In the genomic region with DNA sequence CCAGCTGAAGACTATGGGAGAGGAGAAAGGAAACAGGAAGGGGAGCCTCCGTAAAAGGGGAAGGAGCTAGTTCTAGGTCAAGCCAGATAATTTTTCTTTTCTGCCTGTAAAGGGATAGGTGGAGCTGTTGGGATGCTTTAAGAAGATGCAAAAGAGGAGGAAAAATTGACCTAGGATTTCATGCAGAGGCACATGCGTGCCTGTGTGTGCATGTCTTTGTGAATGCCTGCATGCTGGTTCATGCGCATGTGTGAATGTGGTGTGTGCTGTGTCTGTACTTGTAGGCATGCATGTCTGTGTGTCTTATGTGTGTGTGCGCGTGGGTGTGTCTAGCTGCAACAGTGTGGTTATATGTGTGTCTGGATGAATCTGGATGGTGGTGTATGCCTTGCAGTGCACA, we compare ENCODE assay signal across 1 cellular context.
TF ChIP-seq lines count a peak whose summit lies in the region.

No MANE protein-coding gene starts in this region.

TF ChIP-seq in GM23338, 12 proteins besides CTCF, POLR2A, EP300 and RAD21 (continued from another document):
- TF ChIP-seq, protein P1, sequence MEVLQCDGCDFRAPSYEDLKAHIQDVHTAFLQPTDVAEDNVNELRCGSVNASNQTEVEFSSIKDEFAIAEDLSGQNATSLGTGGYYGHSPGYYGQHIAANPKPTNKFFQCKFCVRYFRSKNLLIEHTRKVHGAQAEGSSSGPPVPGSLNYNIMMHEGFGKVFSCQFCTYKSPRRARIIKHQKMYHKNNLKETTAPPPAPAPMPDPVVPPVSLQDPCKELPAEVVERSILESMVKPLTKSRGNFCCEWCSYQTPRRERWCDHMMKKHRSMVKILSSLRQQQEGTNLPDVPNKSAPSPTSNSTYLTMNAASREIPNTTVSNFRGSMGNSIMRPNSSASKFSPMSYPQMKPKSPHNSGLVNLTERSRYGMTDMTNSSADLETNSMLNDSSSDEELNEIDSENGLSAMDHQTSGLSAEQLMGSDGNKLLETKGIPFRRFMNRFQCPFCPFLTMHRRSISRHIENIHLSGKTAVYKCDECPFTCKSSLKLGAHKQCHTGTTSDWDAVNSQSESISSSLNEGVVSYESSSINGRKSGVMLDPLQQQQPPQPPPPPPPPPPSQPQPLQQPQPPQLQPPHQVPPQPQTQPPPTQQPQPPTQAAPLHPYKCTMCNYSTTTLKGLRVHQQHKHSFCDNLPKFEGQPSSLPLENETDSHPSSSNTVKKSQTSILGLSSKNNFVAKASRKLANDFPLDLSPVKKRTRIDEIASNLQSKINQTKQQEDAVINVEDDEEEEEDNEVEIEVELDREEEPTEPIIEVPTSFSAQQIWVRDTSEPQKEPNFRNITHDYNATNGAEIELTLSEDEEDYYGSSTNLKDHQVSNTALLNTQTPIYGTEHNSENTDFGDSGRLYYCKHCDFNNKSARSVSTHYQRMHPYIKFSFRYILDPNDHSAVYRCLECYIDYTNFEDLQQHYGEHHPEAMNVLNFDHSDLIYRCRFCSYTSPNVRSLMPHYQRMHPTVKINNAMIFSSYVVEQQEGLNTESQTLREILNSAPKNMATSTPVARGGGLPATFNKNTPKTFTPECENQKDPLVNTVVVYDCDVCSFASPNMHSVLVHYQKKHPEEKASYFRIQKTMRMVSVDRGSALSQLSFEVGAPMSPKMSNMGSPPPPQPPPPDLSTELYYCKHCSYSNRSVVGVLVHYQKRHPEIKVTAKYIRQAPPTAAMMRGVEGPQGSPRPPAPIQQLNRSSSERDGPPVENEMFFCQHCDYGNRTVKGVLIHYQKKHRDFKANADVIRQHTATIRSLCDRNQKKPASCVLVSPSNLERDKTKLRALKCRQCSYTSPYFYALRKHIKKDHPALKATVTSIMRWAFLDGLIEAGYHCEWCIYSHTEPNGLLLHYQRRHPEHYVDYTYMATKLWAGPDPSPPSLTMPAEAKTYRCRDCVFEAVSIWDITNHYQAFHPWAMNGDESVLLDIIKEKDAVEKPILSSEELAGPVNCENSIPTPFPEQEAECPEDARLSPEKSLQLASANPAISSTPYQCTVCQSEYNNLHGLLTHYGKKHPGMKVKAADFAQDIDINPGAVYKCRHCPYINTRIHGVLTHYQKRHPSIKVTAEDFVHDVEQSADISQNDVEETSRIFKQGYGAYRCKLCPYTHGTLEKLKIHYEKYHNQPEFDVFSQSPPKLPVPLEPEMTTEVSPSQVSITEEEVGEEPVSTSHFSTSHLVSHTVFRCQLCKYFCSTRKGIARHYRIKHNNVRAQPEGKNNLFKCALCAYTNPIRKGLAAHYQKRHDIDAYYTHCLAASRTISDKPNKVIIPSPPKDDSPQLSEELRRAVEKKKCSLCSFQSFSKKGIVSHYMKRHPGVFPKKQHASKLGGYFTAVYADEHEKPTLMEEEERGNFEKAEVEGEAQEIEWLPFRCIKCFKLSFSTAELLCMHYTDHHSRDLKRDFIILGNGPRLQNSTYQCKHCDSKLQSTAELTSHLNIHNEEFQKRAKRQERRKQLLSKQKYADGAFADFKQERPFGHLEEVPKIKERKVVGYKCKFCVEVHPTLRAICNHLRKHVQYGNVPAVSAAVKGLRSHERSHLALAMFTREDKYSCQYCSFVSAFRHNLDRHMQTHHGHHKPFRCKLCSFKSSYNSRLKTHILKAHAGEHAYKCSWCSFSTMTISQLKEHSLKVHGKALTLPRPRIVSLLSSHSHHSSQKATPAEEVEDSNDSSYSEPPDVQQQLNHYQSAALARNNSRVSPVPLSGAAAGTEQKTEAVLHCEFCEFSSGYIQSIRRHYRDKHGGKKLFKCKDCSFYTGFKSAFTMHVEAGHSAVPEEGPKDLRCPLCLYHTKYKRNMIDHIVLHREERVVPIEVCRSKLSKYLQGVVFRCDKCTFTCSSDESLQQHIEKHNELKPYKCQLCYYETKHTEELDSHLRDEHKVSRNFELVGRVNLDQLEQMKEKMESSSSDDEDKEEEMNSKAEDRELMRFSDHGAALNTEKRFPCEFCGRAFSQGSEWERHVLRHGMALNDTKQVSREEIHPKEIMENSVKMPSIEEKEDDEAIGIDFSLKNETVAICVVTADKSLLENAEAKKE (CRISPR knock-in tag; IDR thresholded peaks at IDR 0.05) = no peak
- TF ChIP-seq ZNF331 (CRISPR knock-in tag; IDR thresholded peaks at IDR 0.05; ENCODE audit: low read depth) = no peak
- TF ChIP-seq, protein P2, sequence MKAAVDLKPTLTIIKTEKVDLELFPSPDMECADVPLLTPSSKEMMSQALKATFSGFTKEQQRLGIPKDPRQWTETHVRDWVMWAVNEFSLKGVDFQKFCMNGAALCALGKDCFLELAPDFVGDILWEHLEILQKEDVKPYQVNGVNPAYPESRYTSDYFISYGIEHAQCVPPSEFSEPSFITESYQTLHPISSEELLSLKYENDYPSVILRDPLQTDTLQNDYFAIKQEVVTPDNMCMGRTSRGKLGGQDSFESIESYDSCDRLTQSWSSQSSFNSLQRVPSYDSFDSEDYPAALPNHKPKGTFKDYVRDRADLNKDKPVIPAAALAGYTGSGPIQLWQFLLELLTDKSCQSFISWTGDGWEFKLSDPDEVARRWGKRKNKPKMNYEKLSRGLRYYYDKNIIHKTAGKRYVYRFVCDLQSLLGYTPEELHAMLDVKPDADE (IDR thresholded peaks at IDR 0.05) = no peak
- TF ChIP-seq JUNB (IDR thresholded peaks at IDR 0.05; ENCODE audit: unreplicated experiment) = no peak
